Comparison of ENCODE assay signal across 9 cellular contexts in genomic region chr2:178403671-178404379, GRCh38. TPM values are rescaled to one million over a fixed set of nuclear protein-coding genes. Genes with fewer than 3 reads are reported as not detected.
DNase-seq lines count a peak whose midpoint lies in the region; ATAC-seq and TF ChIP-seq lines count a peak whose summit lies in the region.
"Had no signal": no experiment of that assay in that cellular context is flagged by ENCODE, and none has a peak within 500 bp of the region (broad histone marks: within the 10 kb centered on the region; RNA-seq: fewer than 3 reads in every experiment).

No MANE protein-coding gene starts in this region.

- TF ChIP-seq CTCF in PC-3 (conservative IDR thresholded peaks at IDR 0.05; ENCODE audit: low read depth, low read length): no peak

- ATAC-seq in GM19328 (IDR thresholded peaks at IDR 0.05; ENCODE audit: unreplicated experiment): peak; percentile 30
- peak; percentile 36 for ATAC-seq in HG02943 (IDR thresholded peaks at IDR 0.05; ENCODE audit: low read depth, unreplicated experiment)
- ATAC-seq in PC-3: no peak

- no peaks in the 10 kb centered on the region for H4K20me1 ChIP-seq in BLaER1 treated with 17β-estradiol and CSF1 and Interleukin-3, amounts not matched to agents 10 nM and 100 nM
- H4K20me1 ChIP-seq in PC-3 (ENCODE audit: low read length): no peaks in the 10 kb centered on the region

- no peaks in the 10 kb centered on the region for H3K9me2 ChIP-seq in PC-3 (replicated peaks; ENCODE audit: low read length)

- H3K27ac ChIP-seq in BLaER1 treated with 17β-estradiol and CSF1 and Interleukin-3, amounts not matched to agents 10 nM and 100 nM: peak overlapping the region; percentile 13 to 90 (median 80); a peak in 20 of 22 replicates
- H3K27ac ChIP-seq in PC-3 (ENCODE audit: low read length): no peak overlapping the region

- H3K9ac ChIP-seq in BLaER1 treated with 17β-estradiol and CSF1 and Interleukin-3, amounts not matched to agents 10 nM and 100 nM: peak overlapping the region in 10 of 11 experiments; percentile 12 to 72 (median 56); a peak in 19 of 22 replicates
- H3K9ac ChIP-seq in PC-3 (ENCODE audit: low read length): no peak overlapping the region

- POLR2A ChIA-PET in PC-3 (lab: Charles Lee; ENCODE audit: unreplicated experiment): interaction anchor here (0.6 to 0.7 kb wide), 2 partner anchors 9 to 569 kb away, joined by 3 to 4 read pairs; no protein-coding TSS in a partner anchor

- DNase-seq in PC-3 (no peak), Ammon's horn (ENCODE audit: low spot score) (no peak), cardiac septum (ENCODE audit: low spot score) (no peak), anterior cingulate cortex (lab: John Stamatoyannopoulos, UW) (no peak)
- no peak for DNase-seq in stimulated activated naive CD4-positive, alpha-beta T cell (lab: John Stamatoyannopoulos, UW)
- DNase-seq: SIG-M5 had no signal

- intact Hi-C loops in PC-3 (cut with micrococcal nuclease) (no loop called here), cardiac septum (cut with DNase I) (no loop called here)

- H2AFZ ChIP-seq in PC-3 (ENCODE audit: low read length): no peak overlapping the region

- CTCF ChIA-PET in PC-3 (lab: Charles Lee): interaction anchor here (1.1 kb wide), 1 partner anchor 94 kb away, joined by 3 read pairs; no protein-coding TSS in a partner anchor

- no peaks in the 10 kb centered on the region for H3K79me2 ChIP-seq in PC-3 (ENCODE audit: low read length)

- H3K4me1 ChIP-seq in BLaER1 treated with 17β-estradiol and CSF1 and Interleukin-3, amounts not matched to agents 10 nM and 100 nM: peaks cover 16 to 74% (median 62%) of the 10 kb centered on the region in 10 experiments
- peaks cover 18% of the 10 kb centered on the region for H3K4me1 ChIP-seq in PC-3 (ENCODE audit: insufficient read depth, low read length)

- no peaks in the 10 kb centered on the region for H3F3A ChIP-seq in PC-3 (ENCODE audit: low read length, unreplicated experiment)

- no TSS peak for BruUV-seq in PC-3 (replicated peaks; lab: Mats Ljungman, UMichigan)

- H3K27me3 ChIP-seq in BLaER1 treated with 17β-estradiol and CSF1 and Interleukin-3, amounts not matched to agents 10 nM and 100 nM: no peaks in the 10 kb centered on the region
- H3K27me3 ChIP-seq in PC-3 (ENCODE audit: low read length): no peaks in the 10 kb centered on the region

- no peak overlapping the region for H3K4me3 ChIP-seq in BLaER1 treated with 17β-estradiol and CSF1 and Interleukin-3, amounts not matched to agents 10 nM and 100 nM
- no peak overlapping the region for H3K4me3 ChIP-seq in PC-3 (ENCODE audit: low read length)

- no peaks in the 10 kb centered on the region for H3K36me3 ChIP-seq in BLaER1 treated with 17β-estradiol and CSF1 and Interleukin-3, amounts not matched to agents 10 nM and 100 nM
- H3K36me3 ChIP-seq in PC-3 (ENCODE audit: low read depth, low read length): no peaks in the 10 kb centered on the region

- H3K9me3 ChIP-seq in BLaER1 treated with 17β-estradiol and CSF1 and Interleukin-3, amounts not matched to agents 10 nM and 100 nM (replicated peaks in 1 of 11): no peaks in the 10 kb centered on the region
- no peaks in the 10 kb centered on the region for H3K9me3 ChIP-seq in PC-3 (ENCODE audit: low read length)

- peak overlapping the region; percentile 46 to 78 (median 62) for H3K4me2 ChIP-seq in BLaER1 treated with 17β-estradiol and CSF1 and Interleukin-3, amounts not matched to agents 10 nM and 100 nM
- peak overlapping the region; percentile 43 for H3K4me2 ChIP-seq in PC-3 (ENCODE audit: low read length)

RNA-seq across cellular contexts. Expression of gene PRKRA, which starts 47.1 kb away (rescaled TPM):
- total RNA-seq in PC-3 (2014; rRNA removed): 78.2 and 87.6 TPM in 2 replicates
- 46.7 TPM for total RNA-seq in cardiac septum

RNA-seq across cellular contexts. Expression of gene PJVK, which starts 47.4 kb away (rescaled TPM):
- total RNA-seq in PC-3 (2014; rRNA removed) (0.87 and 1.6 TPM in 2 replicates), cardiac septum (1.6 TPM)
